Comparison of ENCODE assay signal across 20 cellular contexts in genomic region chr11:94804874-94805273, GRCh38.
"Had no signal": no experiment of that assay in that cellular context is flagged by ENCODE, and none has a peak within 500 bp of the region (broad histone marks: within the 10 kb centered on the region; RNA-seq: fewer than 3 reads in every experiment).

No MANE protein-coding gene starts in this region.

- H3K4me1 ChIP-seq: parathyroid adenoma had no signal

- H3K9me3 ChIP-seq: body of pancreas, SK-N-SH, upper lobe of left lung had no signal

- DNase-seq: activated CD4-positive, alpha-beta T cell treated with anti-CD3 and anti-CD28 coated beads for 36 hours; activated CD4-positive, alpha-beta T cell treated with anti-CD3 and anti-CD28 coated beads, Interleukin-2, amount 50 U/mL, for 48 hours; activated gamma-delta T cell; activated naive CD8-positive, alpha-beta T cell treated with anti-CD3 and anti-CD28 coated beads for 36 hours; amniotic stem cell; caudate nucleus; dorsolateral prefrontal cortex; foreskin keratinocyte; head of caudate nucleus; immature natural killer cell; kidney glomerular epithelial cell; mesendoderm; natural killer cell; SK-N-SH; stimulated activated CD4-positive, alpha-beta T cell treated with anti-CD3 and anti-CD28 coated beads, Interleukin-2, amount 100 ng/mL, for 24 hours; stimulated activated naive CD8-positive, alpha-beta T cell treated with anti-CD3 and anti-CD28 coated beads, Interleukin-15, Interleukin-2, amounts not matched to agents 100 U/mL and 50 U/mL, for 24 hours; upper lobe of left lung had no signal

- H3K9me2 ChIP-seq: SK-N-SH had no signal

- H2AFZ ChIP-seq: parathyroid adenoma had no signal

- H3K27me3 ChIP-seq: body of pancreas, dorsolateral prefrontal cortex, foreskin keratinocyte, upper lobe of left lung had no signal

- H3K4me2 ChIP-seq: SK-N-SH had no signal

- H3K4me3 ChIP-seq: body of pancreas, dorsolateral prefrontal cortex, upper lobe of left lung had no signal

- ATAC-seq: activated CD4-positive, alpha-beta T cell treated with anti-CD3 and anti-CD28 coated beads for 36 hours; body of pancreas; foreskin keratinocyte; natural killer cell; stimulated activated naive CD8-positive, alpha-beta T cell treated with anti-CD3 and anti-CD28 coated beads, Interleukin-15, Interleukin-2, amounts not matched to agents 100 U/mL and 50 U/mL, for 24 hours; WTC11 had no signal

- H3K27ac ChIP-seq: body of pancreas, dorsolateral prefrontal cortex, foreskin keratinocyte, parathyroid adenoma, upper lobe of left lung had no signal
